In the genomic region with DNA sequence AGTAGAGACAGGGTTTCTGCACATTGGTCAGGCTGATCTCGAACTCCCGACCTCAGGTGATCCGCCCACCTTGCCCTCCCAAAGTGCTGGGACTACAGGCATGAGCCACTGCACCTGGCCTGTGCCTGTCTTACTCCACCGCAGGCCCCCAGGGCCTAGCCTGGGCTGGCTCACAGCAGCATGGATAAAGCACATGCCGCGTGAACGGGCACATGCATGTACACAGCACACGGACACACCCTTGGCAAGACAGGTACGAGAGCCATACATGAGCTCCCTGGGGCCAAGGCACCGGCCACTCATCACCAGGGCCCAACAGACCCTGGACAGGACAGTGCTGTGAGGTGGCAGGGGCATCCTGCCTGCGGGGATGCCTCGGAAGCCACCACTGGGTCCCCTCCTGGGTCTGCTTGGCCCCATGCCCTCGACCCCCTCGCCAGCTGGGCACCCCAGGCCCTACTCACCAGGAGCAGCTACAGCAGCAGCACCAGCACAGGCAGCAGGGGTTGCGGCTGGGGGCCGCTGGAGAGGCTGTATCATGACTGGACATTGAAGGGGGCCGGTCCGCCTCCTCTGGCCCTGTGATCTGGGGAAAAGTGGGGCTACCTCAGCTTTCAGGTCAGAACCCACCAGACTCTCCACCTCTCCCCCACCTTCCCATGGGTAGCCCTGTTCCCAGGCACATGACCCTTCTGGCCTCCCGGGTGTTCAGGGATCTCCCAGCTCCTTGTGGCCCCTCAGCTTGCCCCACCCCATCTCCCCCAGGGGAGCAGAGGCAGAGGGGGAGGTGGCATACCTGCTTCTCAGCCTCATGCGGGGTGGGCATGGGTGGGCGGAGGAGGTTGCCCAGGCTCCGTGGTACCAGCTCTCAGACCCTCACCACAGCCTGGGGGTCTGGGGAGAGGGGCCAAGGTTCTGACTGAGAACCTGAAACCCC, we compare ENCODE assay signal across 15 cellular contexts. TPM values are rescaled to one million over a fixed set of nuclear protein-coding genes. Genes with fewer than 3 reads are reported as not detected.
DNase-seq lines count a peak whose midpoint lies in the region; ATAC-seq and TF ChIP-seq lines count a peak whose summit lies in the region.
"Had no signal": no experiment of that assay in that cellular context is flagged by ENCODE, and none has a peak within 500 bp of the region (broad histone marks: within the 10 kb centered on the region; RNA-seq: fewer than 3 reads in every experiment).

No MANE protein-coding gene starts in this region.

- DNase-seq in activated CD4-positive, alpha-beta T cell treated with anti-CD3 and anti-CD28 coated beads, Interleukin-2, amount 10 ng/mL, durations not matched to agents 24 days and 14 days, result no peak
- no peak for DNase-seq in activated CD4-positive, alpha-beta T cell treated with anti-CD3 and anti-CD28 coated beads for 48 hours
- DNase-seq in dorsolateral prefrontal cortex, result no peak
- no peak for DNase-seq in stimulated activated effector memory CD8-positive, alpha-beta T cell treated with anti-CD3 and anti-CD28 coated beads, Interleukin-12 subunit alpha, Interleukin-12 subunit beta, amount 100 ng/mL, for 72 hours (ENCODE audit: low spot score in 2 of 2)
- DNase-seq in hepatic stellate cell (ENCODE audit: low spot score), result no peak
- DNase-seq: H7, NCI-H1694 treated with DMSO at 0.1 percent for 48 hours, sigmoid colon, trophoblast cell had no signal

- peaks cover 14% of the 10 kb centered on the region for H3K4me1 Mint-ChIP-seq in activated CD4-positive, alpha-beta T cell treated with anti-CD3 and anti-CD28 coated beads, Interleukin-2, amount 10 ng/mL, durations not matched to agents 24 days and 14 days
- peaks cover 39% of the 10 kb centered on the region for H3K4me1 Mint-ChIP-seq in stimulated activated effector memory CD8-positive, alpha-beta T cell treated with anti-CD3 and anti-CD28 coated beads, Interleukin-12 subunit alpha, Interleukin-12 subunit beta, amount 100 ng/mL, for 72 hours

- TF ChIP-seq POLR2A in GM18505 (IDR thresholded peaks at IDR 0.05; ENCODE audit: borderline replicate concordance, extremely low read depth, insufficient read depth, insufficient read length), result no peak

- peaks cover 12% of the 10 kb centered on the region for H3F3A ChIP-seq in Loucy (ENCODE audit: low read depth)

- H3K9me3 ChIP-seq in Loucy (ENCODE audit: insufficient read depth, low read depth, low read length), result no peaks in the 10 kb centered on the region
- H3K9me3 ChIP-seq: A549, sigmoid colon had no signal

- H3K4me3 Mint-ChIP-seq in activated CD4-positive, alpha-beta T cell treated with anti-CD3 and anti-CD28 coated beads, Interleukin-2, amount 10 ng/mL, durations not matched to agents 24 days and 14 days, result peak overlapping the region; percentile 95
- peak overlapping the region; percentile 91 for H3K4me3 Mint-ChIP-seq in stimulated activated effector memory CD8-positive, alpha-beta T cell treated with anti-CD3 and anti-CD28 coated beads, Interleukin-12 subunit alpha, Interleukin-12 subunit beta, amount 100 ng/mL, for 72 hours

- no peaks in the 10 kb centered on the region for H3K9me3 Mint-ChIP-seq in activated CD4-positive, alpha-beta T cell treated with anti-CD3 and anti-CD28 coated beads, Interleukin-2, amount 10 ng/mL, durations not matched to agents 24 days and 14 days
- no peaks in the 10 kb centered on the region for H3K9me3 Mint-ChIP-seq in stimulated activated effector memory CD8-positive, alpha-beta T cell treated with anti-CD3 and anti-CD28 coated beads, Interleukin-12 subunit alpha, Interleukin-12 subunit beta, amount 100 ng/mL, for 72 hours
- H3K9me3 Mint-ChIP-seq: immature natural killer cell had no signal

- intact Hi-C loops in activated CD4-positive, alpha-beta T cell treated with anti-CD3 and anti-CD28 coated beads, Interleukin-2, amount 10 ng/mL, durations not matched to agents 24 days and 14 days (cut with micrococcal nuclease), result loop anchor here (5.0 kb wide), 1 partner anchor 554 kb away; a partner anchor contains a TSS
- intact Hi-C loops in dorsolateral prefrontal cortex (cut with DNase I), result no loop called here

- peaks cover 23% of the 10 kb centered on the region for H3K36me3 Mint-ChIP-seq in activated CD4-positive, alpha-beta T cell treated with anti-CD3 and anti-CD28 coated beads, Interleukin-2, amount 10 ng/mL, durations not matched to agents 24 days and 14 days (ENCODE audit: low read depth)
- H3K36me3 Mint-ChIP-seq in stimulated activated effector memory CD8-positive, alpha-beta T cell treated with anti-CD3 and anti-CD28 coated beads, Interleukin-12 subunit alpha, Interleukin-12 subunit beta, amount 100 ng/mL, for 72 hours, result peaks cover 50% of the 10 kb centered on the region

- H3K27me3 ChIP-seq in Loucy (ENCODE audit: insufficient read depth, low read length, poor library complexity, severe bottlenecking), result no peaks in the 10 kb centered on the region
- H3K27me3 ChIP-seq in dorsolateral prefrontal cortex, result no peaks in the 10 kb centered on the region
- H3K27me3 ChIP-seq: sigmoid colon had no signal

- H3K27ac ChIP-seq in dorsolateral prefrontal cortex, result peak overlapping the region in 13 of 59 donors; percentile 2 to 75 (median 30)
- H3K27ac ChIP-seq: A549, sigmoid colon had no signal

- H3K4me1 ChIP-seq in Loucy (ENCODE audit: insufficient read depth, low read length, poor library complexity, severe bottlenecking), result peaks cover 27% of the 10 kb centered on the region

- no peaks in the 10 kb centered on the region for H3K9me2 ChIP-seq in Loucy (replicated peaks; ENCODE audit: low read depth, low read length)

- H4K20me1 ChIP-seq in Loucy (ENCODE audit: insufficient read depth, low read length, poor library complexity, severe bottlenecking), result no peaks in the 10 kb centered on the region

- no peaks in the 10 kb centered on the region for H3K27me3 Mint-ChIP-seq in activated CD4-positive, alpha-beta T cell treated with anti-CD3 and anti-CD28 coated beads, Interleukin-2, amount 10 ng/mL, durations not matched to agents 24 days and 14 days

- peak overlapping the region; percentile 86 for H3K9ac ChIP-seq in Loucy (ENCODE audit: low read depth, low read length, poor library complexity, severe bottlenecking)

- TF ChIP-seq CTCF in Loucy (conservative IDR thresholded peaks at IDR 0.05; ENCODE audit: low read length), result no peak
- TF ChIP-seq CTCF in dorsolateral prefrontal cortex (IDR thresholded peaks at IDR 0.05 in 54 of 56, conservative IDR thresholded peaks at IDR 0.05 in 2 of 56; ENCODE audit: low read depth in 1 of 56, partially characterized antibody in 56 of 56), result no peak

- no peaks in the 10 kb centered on the region for H3K36me3 ChIP-seq in Loucy (ENCODE audit: insufficient read depth, low read length)

- H3K79me2 ChIP-seq in Loucy (ENCODE audit: insufficient read depth, low read length), result 0 out of 2 replicates have a peak, but pooled peaks cover 11% of the 10 kb centered on the region

- no peak overlapping the region for H3K27ac Mint-ChIP-seq in activated CD4-positive, alpha-beta T cell treated with anti-CD3 and anti-CD28 coated beads, Interleukin-2, amount 10 ng/mL, durations not matched to agents 24 days and 14 days
- H3K27ac Mint-ChIP-seq in stimulated activated effector memory CD8-positive, alpha-beta T cell treated with anti-CD3 and anti-CD28 coated beads, Interleukin-12 subunit alpha, Interleukin-12 subunit beta, amount 100 ng/mL, for 72 hours, result peak overlapping the region; percentile 92

- ATAC-seq in stimulated activated effector memory CD8-positive, alpha-beta T cell treated with anti-CD3 and anti-CD28 coated beads, Interleukin-12 subunit alpha, Interleukin-12 subunit beta, amount 100 ng/mL, for 72 hours, result no peak
- ATAC-seq in GM18505 (IDR thresholded peaks at IDR 0.05; ENCODE audit: unreplicated experiment) (no peak), HG02610 (IDR thresholded peaks at IDR 0.05; ENCODE audit: unreplicated experiment) (no peak)
- ATAC-seq: A549 had no signal

- H2AFZ ChIP-seq in Loucy (ENCODE audit: low read length), result no peak overlapping the region

- peak overlapping the region; percentile 98 for H3K4me2 ChIP-seq in Loucy (ENCODE audit: low read depth, low read length, poor library complexity, severe bottlenecking)
- H3K4me2 ChIP-seq: A549 had no signal

- H3K4me3 ChIP-seq in Loucy (ENCODE audit: low read length, poor library complexity, severe bottlenecking), result no peak overlapping the region
- H3K4me3 ChIP-seq in dorsolateral prefrontal cortex, result peak overlapping the region in 38 of 59 donors; percentile 0 to 77 (median 68)
- H3K4me3 ChIP-seq: A549 had no signal

RNA-seq across cellular contexts. Expression of a gene that starts 3.0 kb away (rescaled TPM):
- total RNA-seq in activated CD4-positive, alpha-beta T cell treated with anti-CD3 and anti-CD28 coated beads, Interleukin-2, amount 10 ng/mL, durations not matched to agents 24 days and 14 days, result 50.0 TPM in 2 replicates
- 10 to 100 TPM in 47 of 120 experiments, 1 to 10 TPM in 73; 3.4 to 22.4 (median 9.0) TPM for total RNA-seq in dorsolateral prefrontal cortex

RNA-seq across cellular contexts. Expression of a gene that starts 3.6 kb away (rescaled TPM):
- total RNA-seq in activated CD4-positive, alpha-beta T cell treated with anti-CD3 and anti-CD28 coated beads, Interleukin-2, amount 10 ng/mL, durations not matched to agents 24 days and 14 days, result 0.23 and 0.28 TPM in 2 replicates
- total RNA-seq in dorsolateral prefrontal cortex, result 10 to 100 TPM in 118 of 120 experiments, 1 to 10 TPM in 2; 6.8 to 31.5 (median 21.2) TPM

RNA-seq across cellular contexts. Expression of a gene that starts 7.9 kb away (rescaled TPM):
- 0.23 TPM in 1 of 2 replicates, not detected in the other for total RNA-seq in activated CD4-positive, alpha-beta T cell treated with anti-CD3 and anti-CD28 coated beads, Interleukin-2, amount 10 ng/mL, durations not matched to agents 24 days and 14 days
- total RNA-seq in dorsolateral prefrontal cortex, result 1 to 10 TPM; 1.3 to 8.3 (median 3.5) TPM
- total RNA-seq: mucosa of gallbladder had no signal

RNA-seq across cellular contexts. Expression of a gene that starts 13.3 kb away (rescaled TPM):
- 35.4 and 36.8 TPM in 2 replicates for total RNA-seq in activated CD4-positive, alpha-beta T cell treated with anti-CD3 and anti-CD28 coated beads, Interleukin-2, amount 10 ng/mL, durations not matched to agents 24 days and 14 days
- 100 to 1,000 TPM; 105 to 197 (median 137) TPM for total RNA-seq in dorsolateral prefrontal cortex

RNA-seq across cellular contexts. Expression of a gene that starts 26.9 kb away (rescaled TPM):
- total RNA-seq in activated CD4-positive, alpha-beta T cell treated with anti-CD3 and anti-CD28 coated beads, Interleukin-2, amount 10 ng/mL, durations not matched to agents 24 days and 14 days, result 0.84 and 0.92 TPM in 2 replicates
- 10 to 100 TPM in 46 of 120 experiments, 1 to 10 TPM in 74; 2.1 to 27.7 (median 9.1) TPM for total RNA-seq in dorsolateral prefrontal cortex
